ENCODE assay signal across 27 cellular contexts in the genomic region with DNA sequence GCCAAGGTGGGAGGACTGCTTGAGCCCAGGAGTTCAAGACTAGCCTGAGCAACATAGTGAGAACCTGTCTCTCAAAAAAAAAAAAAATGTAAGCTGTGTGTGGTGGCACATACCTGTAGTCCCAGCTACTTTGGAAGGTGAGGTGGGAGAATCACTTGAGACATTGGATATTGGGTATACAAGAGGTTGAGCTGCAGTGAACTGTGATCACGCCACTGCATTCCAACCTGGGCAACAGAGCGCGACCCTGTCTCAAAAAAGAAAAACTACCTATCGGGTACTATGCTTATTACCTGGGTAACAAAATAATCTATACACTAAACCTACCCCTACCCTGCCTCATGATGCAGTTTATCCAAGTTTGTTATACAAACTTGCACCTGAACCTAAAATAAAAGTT.
"Had no signal": no experiment of that assay in that cellular context is flagged by ENCODE, and none has a peak within 500 bp of the region (broad histone marks: within the 10 kb centered on the region; RNA-seq: fewer than 3 reads in every experiment).

No MANE protein-coding gene starts in this region.

- H3K9me3 Mint-ChIP-seq: activated CD4-positive, alpha-beta T cell treated with anti-CD3 and anti-CD28 coated beads, Interleukin-2, amount 10 ng/mL, durations not matched to agents 24 days and 14 days; activated CD8-positive, alpha-beta T cell treated with anti-CD3 and anti-CD28 coated beads for 36 hours; activated naive CD8-positive, alpha-beta T cell treated with anti-CD3 and anti-CD28 coated beads for 36 hours; activated T-cell treated with anti-CD3 and anti-CD28 coated beads, Interleukin-2, amount 50 U/mL, for 72 hours; activated T-helper 17 cell treated with anti-CD3 and anti-CD28 coated beads, Interleukin-2, amount 50 U/mL, for 72 hours; central memory CD8-positive, alpha-beta T cell had no signal

- H3K27me3 ChIP-seq: cardiac muscle cell, Peyer's patch had no signal

- H3K27ac Mint-ChIP-seq: activated CD4-positive, alpha-beta T cell treated with anti-CD3 and anti-CD28 coated beads, Interleukin-2, amount 10 ng/mL, durations not matched to agents 24 days and 14 days; activated CD8-positive, alpha-beta T cell treated with anti-CD3 and anti-CD28 coated beads for 36 hours; activated naive CD8-positive, alpha-beta T cell treated with anti-CD3 and anti-CD28 coated beads for 36 hours; activated T-cell treated with anti-CD3 and anti-CD28 coated beads, Interleukin-2, amount 50 U/mL, for 72 hours; activated T-helper 17 cell treated with anti-CD3 and anti-CD28 coated beads, Interleukin-2, amount 50 U/mL, for 72 hours had no signal

- H3K4me3 Mint-ChIP-seq: activated CD4-positive, alpha-beta T cell treated with anti-CD3 and anti-CD28 coated beads, Interleukin-2, amount 10 ng/mL, durations not matched to agents 24 days and 14 days; activated CD8-positive, alpha-beta T cell treated with anti-CD3 and anti-CD28 coated beads for 36 hours; activated naive CD8-positive, alpha-beta T cell treated with anti-CD3 and anti-CD28 coated beads for 36 hours; activated T-cell treated with anti-CD3 and anti-CD28 coated beads, Interleukin-2, amount 50 U/mL, for 72 hours; activated T-helper 17 cell treated with anti-CD3 and anti-CD28 coated beads, Interleukin-2, amount 50 U/mL, for 72 hours; central memory CD8-positive, alpha-beta T cell had no signal

- ATAC-seq: activated CD8-positive, alpha-beta T cell treated with anti-CD3 and anti-CD28 coated beads for 36 hours; activated T-cell treated with anti-CD3 and anti-CD28 coated beads, Interleukin-2, amount 50 U/mL, for 72 hours; activated T-helper 17 cell treated with anti-CD3 and anti-CD28 coated beads, Interleukin-2, amount 50 U/mL, for 72 hours; PC-3; Right ventricle myocardium inferior had no signal

- H3K4me1 ChIP-seq: Peyer's patch had no signal

- H3K36me3 ChIP-seq: cardiac muscle cell had no signal

- DNase-seq: activated CD4-positive, alpha-beta T cell treated with anti-CD3 and anti-CD28 coated beads, Interleukin-2, amount 10 ng/mL, durations not matched to agents 24 days and 14 days; activated CD4-positive, alpha-beta T cell treated with anti-CD3 and anti-CD28 coated beads, Interleukin-2, amount 50 U/mL, for 4 hours; activated CD8-positive, alpha-beta T cell treated with anti-CD3 and anti-CD28 coated beads for 36 hours; activated effector memory CD4-positive, alpha-beta T cell treated with anti-CD3 and anti-CD28 coated beads, Interleukin-2, amount 50 U/mL, for 16 hours; activated naive CD4-positive, alpha-beta T cell; activated naive CD4-positive, alpha-beta T cell treated with anti-CD3 and anti-CD28 coated beads, Interleukin-2, amount 50 U/mL, for 16 hours; activated naive CD8-positive, alpha-beta T cell treated with anti-CD3 and anti-CD28 coated beads for 36 hours; activated T-cell treated with anti-CD3 and anti-CD28 coated beads, Interleukin-2, amount 50 U/mL, for 1 hour; activated T-cell treated with anti-CD3 and anti-CD28 coated beads, Interleukin-2, amount 50 U/mL, for 72 hours; amniotic stem cell; aorta; Karpas-422; KBM-7; NCI-H1092; NCI-H1436 treated with DMSO at 0.1 percent for 48 hours; NCI-H1694 treated with DMSO at 0.1 percent for 48 hours; NCI-H2029; NCI-H345; NCI-H524 treated with DMSO at 0.1 percent for 48 hours; PC-3; Peyer's patch had no signal

- H3K9me3 ChIP-seq: Peyer's patch had no signal

- H3K4me1 Mint-ChIP-seq: activated T-helper 17 cell treated with anti-CD3 and anti-CD28 coated beads, Interleukin-2, amount 50 U/mL, for 72 hours had no signal

- H3K27ac ChIP-seq: cardiac muscle cell, RWPE1 had no signal

- FAIRE-seq: TTC549 had no signal

- H3K4me3 ChIP-seq: cardiac muscle cell, Peyer's patch had no signal

- H3K27me3 Mint-ChIP-seq: activated CD4-positive, alpha-beta T cell treated with anti-CD3 and anti-CD28 coated beads, Interleukin-2, amount 10 ng/mL, durations not matched to agents 24 days and 14 days; activated CD8-positive, alpha-beta T cell treated with anti-CD3 and anti-CD28 coated beads for 36 hours; activated naive CD8-positive, alpha-beta T cell treated with anti-CD3 and anti-CD28 coated beads for 36 hours; activated T-helper 17 cell treated with anti-CD3 and anti-CD28 coated beads, Interleukin-2, amount 50 U/mL, for 72 hours; central memory CD8-positive, alpha-beta T cell had no signal
